ENCODE assay signal across 2 cellular contexts in the genomic region with DNA sequence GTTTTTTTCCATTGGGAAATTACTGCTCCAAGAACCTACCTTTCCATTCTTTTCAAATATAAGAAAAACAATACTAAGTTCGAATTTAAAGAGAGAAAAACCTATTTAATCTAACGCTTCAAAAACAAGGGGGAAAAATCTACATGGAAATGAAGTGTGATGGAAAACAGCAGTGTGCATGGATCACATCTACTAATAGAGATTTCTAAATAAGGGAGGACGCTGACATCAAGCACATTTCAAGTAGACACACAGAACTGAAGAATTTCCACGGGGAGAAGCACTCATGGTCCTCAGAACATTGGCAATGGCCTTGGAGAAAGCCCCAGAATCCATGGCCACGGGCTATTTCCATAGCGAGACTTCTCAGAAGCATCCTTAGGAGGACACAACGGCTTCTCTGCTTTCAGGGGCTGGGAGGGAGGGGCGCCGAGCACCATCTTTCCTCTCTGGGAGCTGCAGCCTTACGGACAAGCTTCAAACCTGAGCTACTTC.
TF ChIP-seq lines count a peak whose summit lies in the region.

No MANE protein-coding gene starts in this region.

TF ChIP-seq in A549, 52 proteins besides CTCF, POLR2A, EP300 and RAD21 (continued from another document):
- TF ChIP-seq HDAC2 (IDR thresholded peaks at IDR 0.05), result no peak

TF ChIP-seq in HCT116, 20 proteins besides CTCF, POLR2A, EP300 and RAD21 (continued from another document):
- TF ChIP-seq MAX (IDR thresholded peaks at IDR 0.05), result no peak
